Comparison of ENCODE assay signal across 8 cellular contexts in genomic region chr1:184052750-184053149, GRCh38. TPM values are rescaled to one million over a fixed set of nuclear protein-coding genes. Genes with fewer than 3 reads are reported as not detected.
DNase-seq lines count a peak whose midpoint lies in the region; ATAC-seq and TF ChIP-seq lines count a peak whose summit lies in the region.

No MANE protein-coding gene starts in this region.

- H3K4me3 Mint-ChIP-seq in activated T-cell treated with anti-CD3 and anti-CD28 coated beads, Interleukin-2, amount 50 U/mL, for 72 hours: peak overlapping the region; percentile 90 to 94
- H3K4me3 Mint-ChIP-seq in activated B cell treated with CpG ODN at 0.5 μM for 24 hours: peak overlapping the region; percentile 98

- TF ChIP-seq POLR2A in suprapubic skin (IDR thresholded peaks at IDR 0.05): no peak

- TF ChIP-seq EP300 in suprapubic skin (IDR thresholded peaks at IDR 0.05): no peak

- no peaks in the 10 kb centered on the region for H3K27me3 ChIP-seq in suprapubic skin

- no peaks in the 10 kb centered on the region for H3K9me3 Mint-ChIP-seq in activated T-cell treated with anti-CD3 and anti-CD28 coated beads, Interleukin-2, amount 50 U/mL, for 72 hours
- H3K9me3 Mint-ChIP-seq in activated B cell treated with CpG ODN at 0.5 μM for 24 hours: no peaks in the 10 kb centered on the region

- H3K27ac ChIP-seq in suprapubic skin: no peak overlapping the region

- H3K9me3 ChIP-seq in iPS-18c (ENCODE audit: control insufficient read depth, insufficient read depth, low read length) (no peaks in the 10 kb centered on the region), suprapubic skin (no peaks in the 10 kb centered on the region)

- no peaks in the 10 kb centered on the region for H3K36me3 ChIP-seq in suprapubic skin

- POLR2A ChIA-PET in activated B cell treated with CpG ODN at 0.5 μM for 24 hours (lab: Charles Lee): interaction anchor here (2.7 kb wide), 1 partner anchor 17 kb away, joined by 11 read pairs; the partner anchor contains the start of gene COLGALT2

- no peak for DNase-seq in activated T-cell treated with anti-CD3 and anti-CD28 coated beads, Interleukin-2, amount 50 U/mL, for 72 hours
- no peak for DNase-seq in activated T-cell treated with anti-CD3 and anti-CD28 coated beads for 4 hours
- no peak for DNase-seq in activated B cell treated with CpG ODN at 0.5 μM for 24 hours
- DNase-seq in suprapubic skin (ENCODE audit: low spot score in 2 of 2): no peak
- no peak for DNase-seq in DMS79 (lab: John Stamatoyannopoulos, UW)
- DNase-seq in activated CD8-positive, alpha-beta memory T cell treated with anti-CD3 and anti-CD28 coated beads, Interleukin-2, amount 50 U/mL, for 4 hours: no peak

- intact Hi-C loops in activated B cell treated with CpG ODN at 0.5 μM for 24 hours (cut with micrococcal nuclease): loop anchor here (5.0 to 10.0 kb wide), 2 partner anchors 1105 to 1642 kb away; partner anchors contain the start of genes SWT1 and TRMT1L

- H3K27me3 Mint-ChIP-seq in activated T-cell treated with anti-CD3 and anti-CD28 coated beads, Interleukin-2, amount 50 U/mL, for 72 hours (ENCODE audit: low read depth): peaks cover 22% of the 10 kb centered on the region
- H3K27me3 Mint-ChIP-seq in activated B cell treated with CpG ODN at 0.5 μM for 24 hours: peaks cover 18% of the 10 kb centered on the region

- H3K4me1 Mint-ChIP-seq in activated T-cell treated with anti-CD3 and anti-CD28 coated beads, Interleukin-2, amount 50 U/mL, for 72 hours (ENCODE audit: low read depth): peaks cover 49% of the 10 kb centered on the region
- H3K4me1 Mint-ChIP-seq in activated B cell treated with CpG ODN at 0.5 μM for 24 hours: peaks cover 36% of the 10 kb centered on the region

- CTCF ChIA-PET in activated B cell treated with CpG ODN at 0.5 μM for 24 hours (lab: Charles Lee): no interaction called here

- peak overlapping the region; percentile 99 for H3K27ac Mint-ChIP-seq in activated T-cell treated with anti-CD3 and anti-CD28 coated beads, Interleukin-2, amount 50 U/mL, for 72 hours
- H3K27ac Mint-ChIP-seq in activated B cell treated with CpG ODN at 0.5 μM for 24 hours: no peak overlapping the region

- peak overlapping the region; percentile 86; the same call in 1 of the 2 replicates for H3K4me3 ChIP-seq in iPS-18c (ENCODE audit: insufficient read depth, low read depth, low read length)
- peak overlapping the region; percentile 89 for H3K4me3 ChIP-seq in suprapubic skin

- no peak for ATAC-seq in activated T-cell treated with anti-CD3 and anti-CD28 coated beads, Interleukin-2, amount 50 U/mL, for 72 hours (replicated peaks in 1 of 2)
- no peak for ATAC-seq in activated B cell treated with CpG ODN at 0.5 μM for 24 hours (ENCODE audit: low read depth)
- ATAC-seq in HG02610 (IDR thresholded peaks at IDR 0.05; ENCODE audit: unreplicated experiment): no peak

- H3K36me3 Mint-ChIP-seq in activated T-cell treated with anti-CD3 and anti-CD28 coated beads, Interleukin-2, amount 50 U/mL, for 72 hours (ENCODE audit: insufficient read depth in 2 of 2): peaks cover 9 to 18% of the 10 kb centered on the region in 2 donors
- H3K36me3 Mint-ChIP-seq in activated B cell treated with CpG ODN at 0.5 μM for 24 hours (ENCODE audit: low read depth): peaks cover 31% of the 10 kb centered on the region

- peaks cover 29% of the 10 kb centered on the region for H3K4me1 ChIP-seq in suprapubic skin

- WGBS in suprapubic skin: 71% methylated on average over 3 of the region's 3 CpGs

- TF ChIP-seq CTCF in activated B cell treated with CpG ODN at 0.5 μM for 24 hours (IDR thresholded peaks at IDR 0.05): no peak
- TF ChIP-seq CTCF in suprapubic skin (IDR thresholded peaks at IDR 0.05): no peak

RNA-seq across cellular contexts. Expression of gene TSEN15, which starts 1.2 kb away (rescaled TPM):
- total RNA-seq in activated T-cell treated with anti-CD3 and anti-CD28 coated beads, Interleukin-2, amount 50 U/mL, for 72 hours: 10 to 100 TPM; 74.2 to 82.3 TPM
- total RNA-seq in activated B cell treated with CpG ODN at 0.5 μM for 24 hours: 60.8 and 61.2 TPM in 2 replicates
- 10 to 100 TPM; 14.8 to 24.7 (median 21.3) TPM for total RNA-seq in suprapubic skin

RNA-seq across cellular contexts. Expression of gene COLGALT2, which starts 15.2 kb away (rescaled TPM):
- total RNA-seq in activated T-cell treated with anti-CD3 and anti-CD28 coated beads, Interleukin-2, amount 50 U/mL, for 72 hours: 10 to 100 TPM in 1 of 2 donors, 1 to 10 TPM in 1; 7.6 to 10.7 TPM
- total RNA-seq in activated B cell treated with CpG ODN at 0.5 μM for 24 hours (0.91 and 1.2 TPM in 2 replicates), suprapubic skin (under 1 TPM in 3 of 4 donors, not detected in 1; 0.16 to 0.70 (median 0.17) TPM)
